In genomic region chr7:107726356-107727130, GRCh38 we compare ENCODE assay signal across 4 cellular contexts.
A peak's percentile ranks its signal among the peaks of the same experiment; 100 is the strongest.
TF ChIP-seq lines count a peak whose summit lies in the region.

No MANE protein-coding gene starts in this region.

TF ChIP-seq in SK-N-SH treated with all-trans-retinoic acid at 6 μM for 48 hours, 23 proteins besides CTCF, POLR2A, EP300 and RAD21 (continues in another document):
- TF ChIP-seq ZNF565 (CRISPR knock-in tag; conservative IDR thresholded peaks at IDR 0.05; ENCODE audit: low read depth) (no peak), PATZ1 (CRISPR knock-in tag; IDR thresholded peaks at IDR 0.05; ENCODE audit: borderline replicate concordance) (no peak), TSHZ2 (CRISPR knock-in tag; IDR thresholded peaks at IDR 0.05) (no peak), ZNF70 (CRISPR knock-in tag; IDR thresholded peaks at IDR 0.05) (no peak), PPARA (CRISPR knock-in tag; IDR thresholded peaks at IDR 0.05; ENCODE audit: borderline replicate concordance) (no peak)

TF ChIP-seq in SK-N-SH, 30 proteins besides CTCF, POLR2A, EP300 and RAD21:
- TF ChIP-seq JUND (IDR thresholded peaks at IDR 0.05) (no peak), FOXM1 (IDR thresholded peaks at IDR 0.05; ENCODE audit: low read depth) (no peak), SIN3A (IDR thresholded peaks at IDR 0.05; ENCODE audit: borderline replicate concordance, low read depth, low read length) (no peak), FOSL2 (IDR thresholded peaks at IDR 0.05; ENCODE audit: borderline replicate concordance, low read depth) (no peak), NRF1 (IDR thresholded peaks at IDR 0.05; ENCODE audit: low read depth, low read length) (no peak), NFIC (IDR thresholded peaks at IDR 0.05; ENCODE audit: borderline replicate concordance) (no peak), GATA2 (CRISPR knock-in tag; IDR thresholded peaks at IDR 0.05) (no peak), CHD2 (IDR thresholded peaks at IDR 0.05; ENCODE audit: low read length, partially characterized antibody) (no peak), REST (IDR thresholded peaks at IDR 0.05; ENCODE audit: low read depth, low read length) (no peak), ELF1 (IDR thresholded peaks at IDR 0.05) (no peak), GABPA (IDR thresholded peaks at IDR 0.05; ENCODE audit: low read depth) (no peak), RFX5 (IDR thresholded peaks at IDR 0.05; ENCODE audit: low read length) (no peak), TCF12 (IDR thresholded peaks at IDR 0.05) (no peak), TAF1 (IDR thresholded peaks at IDR 0.05; ENCODE audit: borderline replicate concordance, low read depth, low read length) (no peak)

TF ChIP-seq in HEK293, 187 proteins besides CTCF, POLR2A, EP300 and RAD21:
- TF ChIP-seq ATF2 (tag by site-specific recombination; IDR thresholded peaks at IDR 0.05; ENCODE audit: low read depth) (0 out of 2 replicates have a peak, but pooled peaks have one; percentile 9), OSR2 (tag by site-specific recombination; IDR thresholded peaks at IDR 0.05) (no peak)

TF ChIP-seq in H1, 55 proteins besides CTCF, POLR2A, EP300 and RAD21:
- TF ChIP-seq SP1 (IDR thresholded peaks at IDR 0.05; ENCODE audit: low read depth, low read length) (no peak), ZNF274 (IDR thresholded peaks at IDR 0.05; ENCODE audit: borderline replicate concordance, extremely low read depth, low read length) (no peak)
